In genomic region chr3:36837089-36837488, GRCh38 we compare ENCODE assay signal across 15 cellular contexts.
DNase-seq lines count a peak whose midpoint lies in the region; ATAC-seq and TF ChIP-seq lines count a peak whose summit lies in the region.
"Had no signal": no experiment of that assay in that cellular context is flagged by ENCODE, and none has a peak within 500 bp of the region (broad histone marks: within the 10 kb centered on the region; RNA-seq: fewer than 3 reads in every experiment).

No MANE protein-coding gene starts in this region.

- H3K27ac ChIP-seq in cardiac muscle cell: no peak overlapping the region
- H3K27ac ChIP-seq in Panc1 (ENCODE audit: low read length): no peak overlapping the region
- no peak overlapping the region for H3K27ac ChIP-seq in gastrocnemius medialis
- no peak overlapping the region for H3K27ac ChIP-seq in Peyer's patch
- H3K27ac ChIP-seq: suprapubic skin, VCaP had no signal

- CTCF ChIA-PET in Panc1 (lab: Charles Lee): no interaction called here

- TF ChIP-seq CTCF in cardiac muscle cell (IDR thresholded peaks at IDR 0.05; ENCODE audit: low read depth, low read length) (peak; percentile 14), Panc1 (IDR thresholded peaks at IDR 0.05) (peak; percentile 7; the same call in 1 of the 2 replicates), epithelial cell of proximal tubule (conservative IDR thresholded peaks at IDR 0.05; ENCODE audit: low read depth, low read length) (peak; percentile 54), gastrocnemius medialis (IDR thresholded peaks at IDR 0.05 in 4 of 5, conservative IDR thresholded peaks at IDR 0.05 in 1 of 5) (no peak), Peyer's patch (IDR thresholded peaks at IDR 0.05) (peak in 3 of 6 experiments; percentile 11 to 16 (median 13))

- H3K27me3 Mint-ChIP-seq in stimulated activated memory B cell treated with anti-CD40 and anti-IgM and Interleukin-4, amounts not matched to agents 10 μg/mL and 1 μg/mL and 100 μg/mL, for 72 hours: no peaks in the 10 kb centered on the region
- H3K27me3 Mint-ChIP-seq: activated naive CD8-positive, alpha-beta T cell treated with anti-CD3 and anti-CD28 coated beads, Interleukin-2, amount 10 ng/mL, durations not matched to agents 7 days and 5 days had no signal

- no peak for ATAC-seq in Right ventricle myocardium inferior
- ATAC-seq in Panc1: no peak
- no peak for ATAC-seq in stimulated activated memory B cell treated with anti-CD40 and anti-IgM and Interleukin-4, amounts not matched to agents 10 μg/mL and 1 μg/mL and 100 μg/mL, for 72 hours
- no peak for ATAC-seq in gastrocnemius medialis
- ATAC-seq: esophagus mucosa had no signal

- H3K9me3 ChIP-seq in cardiac muscle cell (ENCODE audit: low read depth) (no peaks in the 10 kb centered on the region), Panc1 (ENCODE audit: control insufficient read depth, insufficient read depth, low read depth, low read length) (no peaks in the 10 kb centered on the region), gastrocnemius medialis (no peaks in the 10 kb centered on the region), Peyer's patch (no peaks in the 10 kb centered on the region)
- H3K9me3 ChIP-seq: suprapubic skin had no signal

- peaks cover 3% of the 10 kb centered on the region for H3K36me3 ChIP-seq in cardiac muscle cell
- no peaks in the 10 kb centered on the region for H3K36me3 ChIP-seq in Panc1 (ENCODE audit: control insufficient read depth, insufficient read depth, low read length)
- peaks cover 0 to 5% of the 10 kb centered on the region in 2 donors for H3K36me3 ChIP-seq in gastrocnemius medialis
- H3K36me3 ChIP-seq in Peyer's patch: peaks cover 0 to 82% (median 0%) of the 10 kb centered on the region in 3 donors

- BruUV-seq in Panc1 (replicated peaks; lab: Mats Ljungman, UMichigan): no TSS peak

- H3K4me1 ChIP-seq in cardiac muscle cell (ENCODE audit: low read depth): no peaks in the 10 kb centered on the region
- no peaks in the 10 kb centered on the region for H3K4me1 ChIP-seq in Panc1 (ENCODE audit: control insufficient read depth, insufficient read depth, low read length)
- no peaks in the 10 kb centered on the region for H3K4me1 ChIP-seq in gastrocnemius medialis
- H3K4me1 ChIP-seq in Peyer's patch: no peaks in the 10 kb centered on the region
- H3K4me1 ChIP-seq: suprapubic skin had no signal

- H3K9me3 Mint-ChIP-seq in stimulated activated memory B cell treated with anti-CD40 and anti-IgM and Interleukin-4, amounts not matched to agents 10 μg/mL and 1 μg/mL and 100 μg/mL, for 72 hours: peaks cover 3% of the 10 kb centered on the region

- peak overlapping the region; percentile 1 for H3K27ac Mint-ChIP-seq in stimulated activated memory B cell treated with anti-CD40 and anti-IgM and Interleukin-4, amounts not matched to agents 10 μg/mL and 1 μg/mL and 100 μg/mL, for 72 hours
- H3K27ac Mint-ChIP-seq: activated naive CD8-positive, alpha-beta T cell treated with anti-CD3 and anti-CD28 coated beads, Interleukin-2, amount 10 ng/mL, durations not matched to agents 7 days and 5 days had no signal

- H3K27me3 ChIP-seq in cardiac muscle cell (no peaks in the 10 kb centered on the region), Panc1 (ENCODE audit: control insufficient read depth, insufficient read depth, low read length) (no peaks in the 10 kb centered on the region), gastrocnemius medialis (no peaks in the 10 kb centered on the region), Peyer's patch (no peaks in the 10 kb centered on the region)
- H3K27me3 ChIP-seq: suprapubic skin had no signal

- POLR2A ChIA-PET in Panc1 (lab: Charles Lee): no interaction called here

- no peaks in the 10 kb centered on the region for H3K4me1 Mint-ChIP-seq in stimulated activated memory B cell treated with anti-CD40 and anti-IgM and Interleukin-4, amounts not matched to agents 10 μg/mL and 1 μg/mL and 100 μg/mL, for 72 hours

- peaks cover 57% of the 10 kb centered on the region for H3K36me3 Mint-ChIP-seq in stimulated activated memory B cell treated with anti-CD40 and anti-IgM and Interleukin-4, amounts not matched to agents 10 μg/mL and 1 μg/mL and 100 μg/mL, for 72 hours

- H3K4me3 ChIP-seq in cardiac muscle cell: no peak overlapping the region
- H3K4me3 ChIP-seq in Panc1 (ENCODE audit: low read depth in 2 of 2, low read length in 2 of 2): no peak overlapping the region
- H3K4me3 ChIP-seq in epithelial cell of proximal tubule (ENCODE audit: low read depth, low read length): no peak overlapping the region
- no peak overlapping the region for H3K4me3 ChIP-seq in gastrocnemius medialis
- H3K4me3 ChIP-seq in Peyer's patch: no peak overlapping the region
- H3K4me3 ChIP-seq: suprapubic skin had no signal

- intact Hi-C loops in Right ventricle myocardium inferior (cut with DNase I): loop anchor here (10.0 kb wide), 1 partner anchor 72 kb away; the partner anchor contains the start of gene DCLK3
- intact Hi-C loops in Panc1 (cut with micrococcal nuclease; ENCODE audit: unreplicated experiment): no loop called here
- intact Hi-C loops in gastrocnemius medialis (cut with DNase I; ENCODE audit: low total_unique reads): no loop called here

- no peak for TF ChIP-seq POLR2A in gastrocnemius medialis (IDR thresholded peaks at IDR 0.05)
- no peak for TF ChIP-seq POLR2A in Peyer's patch (IDR thresholded peaks at IDR 0.05)

- no peak for DNase-seq in cardiac muscle cell (ENCODE audit: low read depth in 1 of 2, low spot score in 1 of 2)
- no peak for DNase-seq in Right ventricle myocardium inferior (ENCODE audit: missing footprints)
- no peak for DNase-seq in Panc1 (ENCODE audit: low read depth, low spot score)
- no peak for DNase-seq in epithelial cell of proximal tubule (ENCODE audit: low read depth)
- no peak for DNase-seq in DMS79 treated with DMSO at 0.1 percent for 48 hours (lab: John Stamatoyannopoulos, UW)
- DNase-seq in gastrocnemius medialis: no peak
- DNase-seq in Peyer's patch: no peak
- DNase-seq: activated CD8-positive, alpha-beta memory T cell treated with anti-CD3 and anti-CD28 coated beads, Interleukin-2, amount 50 U/mL, for 48 hours; activated naive CD8-positive, alpha-beta T cell treated with anti-CD3 and anti-CD28 coated beads, Interleukin-2, amount 10 ng/mL, durations not matched to agents 7 days and 5 days; cerebellar nuclear complex; NCI-H226 had no signal

- H3K4me3 Mint-ChIP-seq in stimulated activated memory B cell treated with anti-CD40 and anti-IgM and Interleukin-4, amounts not matched to agents 10 μg/mL and 1 μg/mL and 100 μg/mL, for 72 hours: no peak overlapping the region
- H3K4me3 Mint-ChIP-seq: activated naive CD8-positive, alpha-beta T cell treated with anti-CD3 and anti-CD28 coated beads, Interleukin-2, amount 10 ng/mL, durations not matched to agents 7 days and 5 days had no signal

- in situ Hi-C loops in Panc1 (cut with HindIII; ENCODE audit: low pct_unique_long_range_greater_than_20kb, low sequenced_read_pairs) (no loop called here), gastrocnemius medialis (cut with MboI; ENCODE audit: low sequenced_read_pairs in 4 of 4) (no loop called here)

Comparison
In these comparisons a context has a peak if more than half of its experiments do, and no peak if none do; other contexts are left out.
1. CTCF ChIP-seq: peak in cardiac muscle cell (single experiment), Panc1 (single experiment) and epithelial cell of proximal tubule (single experiment); none in gastrocnemius medialis (0 of 5).